In genomic region chr9:78115073-78115472, GRCh38 we compare ENCODE assay signal across 8 cellular contexts.
DNase-seq lines count a peak whose midpoint lies in the region; ATAC-seq and TF ChIP-seq lines count a peak whose summit lies in the region.

No MANE protein-coding gene starts in this region.

- H3K9me2 ChIP-seq in DOHH2 (replicated peaks; ENCODE audit: control insufficient read depth, low read length), result no peaks in the 10 kb centered on the region

- H3F3A ChIP-seq in DOHH2 (ENCODE audit: control insufficient read depth, insufficient read depth), result no peaks in the 10 kb centered on the region

- H3K4me3 Mint-ChIP-seq in T-helper 17 cell, result no peak overlapping the region

- H4K20me1 ChIP-seq in DOHH2 (ENCODE audit: control insufficient read depth, insufficient read depth, low read depth, low read length), result no peaks in the 10 kb centered on the region

- no peak overlapping the region for H3K27ac Mint-ChIP-seq in T-helper 17 cell

- ATAC-seq in HG02759 (IDR thresholded peaks at IDR 0.05; ENCODE audit: unreplicated experiment) (peak; percentile 56), lower lobe of right lung (no peak), GM18861 (IDR thresholded peaks at IDR 0.05; ENCODE audit: unreplicated experiment) (no peak), T-helper 17 cell (no peak)

- H3K27me3 Mint-ChIP-seq in T-helper 17 cell, result no peaks in the 10 kb centered on the region

- DNase-seq in SW480 (ENCODE audit: low spot score) (peak; percentile 12), lower lobe of right lung (no peak), NCI-H1105 (lab: John Stamatoyannopoulos, UW) (no peak), COLO668 (lab: John Stamatoyannopoulos, UW; ENCODE audit: unreplicated experiment) (no peak), T-helper 17 cell (no peak)

- H3K4me3 ChIP-seq in DOHH2 (ENCODE audit: low read length) (no peak overlapping the region), lower lobe of right lung (no peak overlapping the region)

- H3K4me2 ChIP-seq in DOHH2 (ENCODE audit: low read length), result peak overlapping the region; percentile 35

- peaks cover 2% of the 10 kb centered on the region for H3K36me3 Mint-ChIP-seq in T-helper 17 cell (ENCODE audit: low read depth)

- H3K4me1 Mint-ChIP-seq in T-helper 17 cell, result peaks cover 27% of the 10 kb centered on the region

- H3K36me3 ChIP-seq in DOHH2 (ENCODE audit: control insufficient read depth, low read length), result no peaks in the 10 kb centered on the region
- H3K36me3 ChIP-seq in lower lobe of right lung, result no peaks in the 10 kb centered on the region

- TF ChIP-seq CTCF in DOHH2 (IDR thresholded peaks at IDR 0.05; ENCODE audit: low read depth, low read length, poor library complexity, severe bottlenecking), result peak; percentile 71
- TF ChIP-seq CTCF in lower lobe of right lung (IDR thresholded peaks at IDR 0.05), result peak; percentile 27

- no peaks in the 10 kb centered on the region for H3K79me2 ChIP-seq in DOHH2 (ENCODE audit: control insufficient read depth, low read length)

- H3K27ac ChIP-seq in DOHH2 (ENCODE audit: low read depth, low read length) (no peak overlapping the region), lower lobe of right lung (no peak overlapping the region)

- H3K4me1 ChIP-seq in DOHH2 (ENCODE audit: control insufficient read depth, low read length) (peaks cover 6% of the 10 kb centered on the region), lower lobe of right lung (no peaks in the 10 kb centered on the region)

- no peaks in the 10 kb centered on the region for H3K27me3 ChIP-seq in DOHH2 (ENCODE audit: control insufficient read depth, low read length)
- H3K27me3 ChIP-seq in lower lobe of right lung (ENCODE audit: low read depth), result no peaks in the 10 kb centered on the region

- H3K9me3 ChIP-seq in DOHH2 (ENCODE audit: control insufficient read depth, insufficient read depth, low read length) (no peaks in the 10 kb centered on the region), lower lobe of right lung (no peaks in the 10 kb centered on the region), T-helper 17 cell (ENCODE audit: control insufficient read depth, low read length, poor library complexity, severe bottlenecking) (no peaks in the 10 kb centered on the region)

- intact Hi-C loops in lower lobe of right lung (cut with DNase I), result no loop called here
